ENCODE assay signal across 1 cellular context in genomic region chr7:106283831-106284515, GRCh38.
A peak's percentile ranks its signal among the peaks of the same experiment; 100 is the strongest.
TF ChIP-seq lines count a peak whose summit lies in the region.

No MANE protein-coding gene starts in this region.

TF ChIP-seq in K562, 482 proteins besides CTCF, POLR2A, EP300 and RAD21 (continued from another document and continues in another):
- TF ChIP-seq, protein P1, sequence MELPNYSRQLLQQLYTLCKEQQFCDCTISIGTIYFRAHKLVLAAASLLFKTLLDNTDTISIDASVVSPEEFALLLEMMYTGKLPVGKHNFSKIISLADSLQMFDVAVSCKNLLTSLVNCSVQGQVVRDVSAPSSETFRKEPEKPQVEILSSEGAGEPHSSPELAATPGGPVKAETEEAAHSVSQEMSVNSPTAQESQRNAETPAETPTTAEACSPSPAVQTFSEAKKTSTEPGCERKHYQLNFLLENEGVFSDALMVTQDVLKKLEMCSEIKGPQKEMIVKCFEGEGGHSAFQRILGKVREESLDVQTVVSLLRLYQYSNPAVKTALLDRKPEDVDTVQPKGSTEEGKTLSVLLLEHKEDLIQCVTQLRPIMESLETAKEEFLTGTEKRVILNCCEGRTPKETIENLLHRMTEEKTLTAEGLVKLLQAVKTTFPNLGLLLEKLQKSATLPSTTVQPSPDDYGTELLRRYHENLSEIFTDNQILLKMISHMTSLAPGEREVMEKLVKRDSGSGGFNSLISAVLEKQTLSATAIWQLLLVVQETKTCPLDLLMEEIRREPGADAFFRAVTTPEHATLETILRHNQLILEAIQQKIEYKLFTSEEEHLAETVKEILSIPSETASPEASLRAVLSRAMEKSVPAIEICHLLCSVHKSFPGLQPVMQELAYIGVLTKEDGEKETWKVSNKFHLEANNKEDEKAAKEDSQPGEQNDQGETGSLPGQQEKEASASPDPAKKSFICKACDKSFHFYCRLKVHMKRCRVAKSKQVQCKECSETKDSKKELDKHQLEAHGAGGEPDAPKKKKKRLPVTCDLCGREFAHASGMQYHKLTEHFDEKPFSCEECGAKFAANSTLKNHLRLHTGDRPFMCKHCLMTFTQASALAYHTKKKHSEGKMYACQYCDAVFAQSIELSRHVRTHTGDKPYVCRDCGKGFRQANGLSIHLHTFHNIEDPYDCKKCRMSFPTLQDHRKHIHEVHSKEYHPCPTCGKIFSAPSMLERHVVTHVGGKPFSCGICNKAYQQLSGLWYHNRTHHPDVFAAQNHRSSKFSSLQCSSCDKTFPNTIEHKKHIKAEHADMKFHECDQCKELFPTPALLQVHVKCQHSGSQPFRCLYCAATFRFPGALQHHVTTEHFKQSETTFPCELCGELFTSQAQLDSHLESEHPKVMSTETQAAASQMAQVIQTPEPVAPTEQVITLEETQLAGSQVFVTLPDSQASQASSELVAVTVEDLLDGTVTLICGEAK (IDR thresholded peaks at IDR 0.05), result peak; percentile 74
- TF ChIP-seq, protein P1 (CRISPR knock-in tag; IDR thresholded peaks at IDR 0.05), result no peak
- TF ChIP-seq NBN (IDR thresholded peaks at IDR 0.05; ENCODE audit: low read depth) (peak; percentile 69; the same call in 1 of the 2 replicates), UBTF (IDR thresholded peaks at IDR 0.05; ENCODE audit: borderline replicate concordance in 1 of 2, low read depth in 2 of 2, low read length in 2 of 2) (peak; percentile 71 to 73; a peak in 3 of 4 replicates), ZC3H11A (IDR thresholded peaks at IDR 0.05; ENCODE audit: low read depth, low read length) (no peak), FOXK1 (CRISPR knock-in tag; IDR thresholded peaks at IDR 0.05; ENCODE audit: borderline replicate concordance) (no peak), NCOA6 (IDR thresholded peaks at IDR 0.05) (peak; percentile 55), POU5F1 (IDR thresholded peaks at IDR 0.05; ENCODE audit: borderline replicate concordance, low read depth, low read length, partially characterized antibody) (no peak), ERF (CRISPR knock-in tag; IDR thresholded peaks at IDR 0.05) (0 out of 2 replicates have a peak, but pooled peaks have one; percentile 67), CBX1 (IDR thresholded peaks at IDR 0.05; ENCODE audit: low read depth) (no peak), ZNF121 (CRISPR knock-in tag; conservative IDR thresholded peaks at IDR 0.05) (no peak), RHOXF2B (CRISPR knock-in tag; conservative IDR thresholded peaks at IDR 0.05) (no peak), ZFP30 (CRISPR knock-in tag; IDR thresholded peaks at IDR 0.05; ENCODE audit: borderline replicate concordance) (no peak), MEF2D (tag; conservative IDR thresholded peaks at IDR 0.05; ENCODE audit: low read depth) (no peak), ELF2 (CRISPR knock-in tag; IDR thresholded peaks at IDR 0.05) (peak; percentile 72; the same call in 1 of the 2 replicates), KAT7 (CRISPR knock-in tag; IDR thresholded peaks at IDR 0.05; ENCODE audit: borderline replicate concordance) (0 out of 2 replicates have a peak, but pooled peaks have one; percentile 21), TEAD1 (CRISPR knock-in tag; IDR thresholded peaks at IDR 0.05) (peak; percentile 36 to 61; a peak in 2 of 4 replicates), ZNF561 (CRISPR knock-in tag; conservative IDR thresholded peaks at IDR 0.05) (no peak), NR0B1 (IDR thresholded peaks at IDR 0.05; ENCODE audit: partially characterized antibody) (no peak), ZNF124 (CRISPR knock-in tag; IDR thresholded peaks at IDR 0.05) (no peak), ZKSCAN3 (CRISPR knock-in tag; IDR thresholded peaks at IDR 0.05) (no peak), ARNT (IDR thresholded peaks at IDR 0.05) (peak in 1 of 2 experiments; percentile 50; a peak in 1 of 4 replicates), TBP (optimal IDR thresholded peaks at IDR 0.05; ENCODE audit: low read depth, low read length) (peak; percentile 57), PHB2 (IDR thresholded peaks at IDR 0.05; ENCODE audit: low read depth) (0 out of 2 replicates have a peak, but pooled peaks have one; percentile 7), WHSC1 (IDR thresholded peaks at IDR 0.05; ENCODE audit: low read length) (no peak), ZNF511 (CRISPR knock-in tag; IDR thresholded peaks at IDR 0.05) (peak; percentile 63; the same call in 1 of the 2 replicates), GABPA (tag; conservative IDR thresholded peaks at IDR 0.05; ENCODE audit: low read depth) (no peak)
- TF ChIP-seq, protein P2, sequence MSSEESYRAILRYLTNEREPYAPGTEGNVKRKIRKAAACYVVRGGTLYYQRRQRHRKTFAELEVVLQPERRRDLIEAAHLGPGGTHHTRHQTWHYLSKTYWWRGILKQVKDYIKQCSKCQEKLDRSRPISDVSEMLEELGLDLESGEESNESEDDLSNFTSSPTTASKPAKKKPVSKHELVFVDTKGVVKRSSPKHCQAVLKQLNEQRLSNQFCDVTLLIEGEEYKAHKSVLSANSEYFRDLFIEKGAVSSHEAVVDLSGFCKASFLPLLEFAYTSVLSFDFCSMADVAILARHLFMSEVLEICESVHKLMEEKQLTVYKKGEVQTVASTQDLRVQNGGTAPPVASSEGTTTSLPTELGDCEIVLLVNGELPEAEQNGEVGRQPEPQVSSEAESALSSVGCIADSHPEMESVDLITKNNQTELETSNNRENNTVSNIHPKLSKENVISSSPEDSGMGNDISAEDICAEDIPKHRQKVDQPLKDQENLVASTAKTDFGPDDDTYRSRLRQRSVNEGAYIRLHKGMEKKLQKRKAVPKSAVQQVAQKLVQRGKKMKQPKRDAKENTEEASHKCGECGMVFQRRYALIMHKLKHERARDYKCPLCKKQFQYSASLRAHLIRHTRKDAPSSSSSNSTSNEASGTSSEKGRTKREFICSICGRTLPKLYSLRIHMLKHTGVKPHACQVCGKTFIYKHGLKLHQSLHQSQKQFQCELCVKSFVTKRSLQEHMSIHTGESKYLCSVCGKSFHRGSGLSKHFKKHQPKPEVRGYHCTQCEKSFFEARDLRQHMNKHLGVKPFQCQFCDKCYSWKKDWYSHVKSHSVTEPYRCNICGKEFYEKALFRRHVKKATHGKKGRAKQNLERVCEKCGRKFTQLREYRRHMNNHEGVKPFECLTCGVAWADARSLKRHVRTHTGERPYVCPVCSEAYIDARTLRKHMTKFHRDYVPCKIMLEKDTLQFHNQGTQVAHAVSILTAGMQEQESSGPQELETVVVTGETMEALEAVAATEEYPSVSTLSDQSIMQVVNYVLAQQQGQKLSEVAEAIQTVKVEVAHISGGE (CRISPR knock-in tag; IDR thresholded peaks at IDR 0.05), result no peak; a peak in 1 of 6 replicates
- TF ChIP-seq, protein P3, sequence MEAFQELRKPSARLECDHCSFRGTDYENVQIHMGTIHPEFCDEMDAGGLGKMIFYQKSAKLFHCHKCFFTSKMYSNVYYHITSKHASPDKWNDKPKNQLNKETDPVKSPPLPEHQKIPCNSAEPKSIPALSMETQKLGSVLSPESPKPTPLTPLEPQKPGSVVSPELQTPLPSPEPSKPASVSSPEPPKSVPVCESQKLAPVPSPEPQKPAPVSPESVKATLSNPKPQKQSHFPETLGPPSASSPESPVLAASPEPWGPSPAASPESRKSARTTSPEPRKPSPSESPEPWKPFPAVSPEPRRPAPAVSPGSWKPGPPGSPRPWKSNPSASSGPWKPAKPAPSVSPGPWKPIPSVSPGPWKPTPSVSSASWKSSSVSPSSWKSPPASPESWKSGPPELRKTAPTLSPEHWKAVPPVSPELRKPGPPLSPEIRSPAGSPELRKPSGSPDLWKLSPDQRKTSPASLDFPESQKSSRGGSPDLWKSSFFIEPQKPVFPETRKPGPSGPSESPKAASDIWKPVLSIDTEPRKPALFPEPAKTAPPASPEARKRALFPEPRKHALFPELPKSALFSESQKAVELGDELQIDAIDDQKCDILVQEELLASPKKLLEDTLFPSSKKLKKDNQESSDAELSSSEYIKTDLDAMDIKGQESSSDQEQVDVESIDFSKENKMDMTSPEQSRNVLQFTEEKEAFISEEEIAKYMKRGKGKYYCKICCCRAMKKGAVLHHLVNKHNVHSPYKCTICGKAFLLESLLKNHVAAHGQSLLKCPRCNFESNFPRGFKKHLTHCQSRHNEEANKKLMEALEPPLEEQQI (IDR thresholded peaks at IDR 0.05), result 0 out of 2 replicates have a peak, but pooled peaks have one; percentile 23
- TF ChIP-seq, protein P4, sequence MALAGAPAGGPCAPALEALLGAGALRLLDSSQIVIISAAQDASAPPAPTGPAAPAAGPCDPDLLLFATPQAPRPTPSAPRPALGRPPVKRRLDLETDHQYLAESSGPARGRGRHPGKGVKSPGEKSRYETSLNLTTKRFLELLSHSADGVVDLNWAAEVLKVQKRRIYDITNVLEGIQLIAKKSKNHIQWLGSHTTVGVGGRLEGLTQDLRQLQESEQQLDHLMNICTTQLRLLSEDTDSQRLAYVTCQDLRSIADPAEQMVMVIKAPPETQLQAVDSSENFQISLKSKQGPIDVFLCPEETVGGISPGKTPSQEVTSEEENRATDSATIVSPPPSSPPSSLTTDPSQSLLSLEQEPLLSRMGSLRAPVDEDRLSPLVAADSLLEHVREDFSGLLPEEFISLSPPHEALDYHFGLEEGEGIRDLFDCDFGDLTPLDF (CRISPR knock-in tag; IDR thresholded peaks at IDR 0.05), result 0 out of 2 replicates have a peak, but pooled peaks have one; percentile 33
- TF ChIP-seq, protein P5, sequence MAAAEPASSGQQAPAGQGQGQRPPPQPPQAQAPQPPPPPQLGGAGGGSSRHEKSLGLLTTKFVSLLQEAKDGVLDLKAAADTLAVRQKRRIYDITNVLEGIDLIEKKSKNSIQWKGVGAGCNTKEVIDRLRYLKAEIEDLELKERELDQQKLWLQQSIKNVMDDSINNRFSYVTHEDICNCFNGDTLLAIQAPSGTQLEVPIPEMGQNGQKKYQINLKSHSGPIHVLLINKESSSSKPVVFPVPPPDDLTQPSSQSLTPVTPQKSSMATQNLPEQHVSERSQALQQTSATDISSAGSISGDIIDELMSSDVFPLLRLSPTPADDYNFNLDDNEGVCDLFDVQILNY (CRISPR knock-in tag; IDR thresholded peaks at IDR 0.05), result no peak
- TF ChIP-seq, protein P6, sequence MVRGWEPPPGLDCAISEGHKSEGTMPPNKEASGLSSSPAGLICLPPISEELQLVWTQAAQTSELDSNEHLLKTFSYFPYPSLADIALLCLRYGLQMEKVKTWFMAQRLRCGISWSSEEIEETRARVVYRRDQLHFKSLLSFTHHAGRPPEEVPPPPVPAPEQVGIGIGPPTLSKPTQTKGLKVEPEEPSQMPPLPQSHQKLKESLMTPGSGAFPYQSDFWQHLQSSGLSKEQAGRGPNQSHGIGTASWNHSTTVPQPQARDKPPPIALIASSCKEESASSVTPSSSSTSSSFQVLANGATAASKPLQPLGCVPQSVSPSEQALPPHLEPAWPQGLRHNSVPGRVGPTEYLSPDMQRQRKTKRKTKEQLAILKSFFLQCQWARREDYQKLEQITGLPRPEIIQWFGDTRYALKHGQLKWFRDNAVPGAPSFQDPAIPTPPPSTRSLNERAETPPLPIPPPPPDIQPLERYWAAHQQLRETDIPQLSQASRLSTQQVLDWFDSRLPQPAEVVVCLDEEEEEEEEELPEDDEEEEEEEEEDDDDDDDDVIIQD (CRISPR knock-in tag; IDR thresholded peaks at IDR 0.05), result no peak
- TF ChIP-seq, protein P7, sequence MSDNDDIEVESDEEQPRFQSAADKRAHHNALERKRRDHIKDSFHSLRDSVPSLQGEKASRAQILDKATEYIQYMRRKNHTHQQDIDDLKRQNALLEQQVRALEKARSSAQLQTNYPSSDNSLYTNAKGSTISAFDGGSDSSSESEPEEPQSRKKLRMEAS (CRISPR knock-in tag; IDR thresholded peaks at IDR 0.05), result peak; percentile 42; the same call in 1 of the 2 replicates
